27 cellular contexts compared by ENCODE assay signal in the genomic region with DNA sequence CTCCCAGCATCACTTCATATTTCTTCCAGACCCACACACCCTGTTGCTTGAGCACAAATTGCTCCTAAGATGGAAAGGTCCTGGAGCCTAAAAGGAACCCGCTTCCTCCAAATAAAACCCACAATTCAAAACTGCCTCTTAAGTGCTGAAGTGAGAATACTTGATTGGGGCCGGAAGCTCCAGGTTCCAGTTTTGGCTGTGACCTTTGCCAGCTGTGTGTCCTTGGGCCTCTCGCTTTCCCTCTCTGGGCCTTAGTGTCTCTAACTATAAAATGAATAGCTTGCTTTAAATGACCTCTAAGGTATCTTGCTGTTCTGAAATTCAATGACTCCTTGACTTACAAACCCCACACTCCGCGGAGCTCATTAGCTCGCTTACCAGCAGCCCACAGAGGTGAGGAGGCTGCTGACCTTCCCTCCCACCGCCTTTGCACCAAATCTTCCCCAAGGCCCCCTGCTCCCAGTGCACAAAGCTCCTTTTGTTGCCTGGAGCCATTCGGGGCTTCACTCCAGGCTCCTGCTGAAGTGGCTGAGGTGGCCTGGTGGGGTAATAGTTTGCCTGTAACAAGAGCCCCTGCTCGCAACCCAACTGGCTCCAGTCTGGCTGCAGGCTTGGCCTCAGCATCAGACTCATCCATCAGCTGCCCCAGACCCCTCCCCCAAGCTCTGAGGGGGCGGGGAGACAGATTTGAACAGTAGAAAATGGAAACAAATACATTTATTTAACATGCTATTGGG. TPM values are rescaled to one million over a fixed set of nuclear protein-coding genes. Genes with fewer than 3 reads are reported as not detected.
A peak's percentile ranks its signal among the peaks of the same experiment; 100 is the strongest.
DNase-seq lines count a peak whose midpoint lies in the region; ATAC-seq, FAIRE-seq and TF ChIP-seq lines count a peak whose summit lies in the region.
"Had no signal": no experiment of that assay in that cellular context is flagged by ENCODE, and none has a peak within 500 bp of the region (broad histone marks: within the 10 kb centered on the region; RNA-seq: fewer than 3 reads in every experiment).

No MANE protein-coding gene starts in this region.

- H4K20me1 ChIP-seq in hepatocyte (ENCODE audit: insufficient read depth, poor library complexity, severe bottlenecking) (no peaks in the 10 kb centered on the region), neural progenitor cell (ENCODE audit: low read depth) (no peaks in the 10 kb centered on the region)

- H3K4me2 ChIP-seq in hepatocyte (no peak overlapping the region), neural progenitor cell (no peak overlapping the region)

- TF ChIP-seq CTCF in HEK293 (tag by site-specific recombination; IDR thresholded peaks at IDR 0.05) (no peak), WTC11 (IDR thresholded peaks at IDR 0.05) (no peak), hepatocyte (IDR thresholded peaks at IDR 0.05; ENCODE audit: poor library complexity) (no peak), neural progenitor cell (IDR thresholded peaks at IDR 0.05) (no peak)

- H3K36me3 ChIP-seq in HEK293 (ENCODE audit: control insufficient read depth in 2 of 2, insufficient read depth in 1 of 2, low read length in 2 of 2) (no peaks in the 10 kb centered on the region), hepatocyte (replicated peaks; ENCODE audit: insufficient read depth, low read depth) (no peaks in the 10 kb centered on the region), neural progenitor cell (no peaks in the 10 kb centered on the region)
- H3K36me3 ChIP-seq: heart left ventricle had no signal

- CTCF ChIA-PET in HEK293 (lab: Yijun Ruan, JAX) = interaction anchor here (0.6 kb wide), 1 partner anchor 329 kb away, joined by 3 read pairs; no protein-coding TSS in a partner anchor
- CTCF ChIA-PET in WTC11 (lab: Charles Lee) = interaction anchor here (0.6 to 1.4 kb wide), 5 partner anchors 16 to 41 kb away, joined by 3 to 8 read pairs (median 3); no protein-coding TSS in a partner anchor

- H3K79me2 ChIP-seq in hepatocyte (no peaks in the 10 kb centered on the region), neural progenitor cell (ENCODE audit: low read depth) (no peaks in the 10 kb centered on the region)

- H3K27me3 ChIP-seq in hepatocyte = no peaks in the 10 kb centered on the region
- peaks cover 6% of the 10 kb centered on the region for H3K27me3 ChIP-seq in neural progenitor cell

- H3K36me3 Mint-ChIP-seq in WTC11 (no peaks in the 10 kb centered on the region), neural progenitor cell (no peaks in the 10 kb centered on the region)
- H3K36me3 Mint-ChIP-seq in activated CD4-positive, alpha-beta T cell treated with anti-CD3 and anti-CD28 coated beads, Interleukin-2, amount 10 ng/mL, durations not matched to agents 24 days and 14 days (ENCODE audit: low read depth) = no peaks in the 10 kb centered on the region
- H3K36me3 Mint-ChIP-seq: activated naive CD4-positive, alpha-beta T cell treated with anti-CD3 and anti-CD28 coated beads, Interleukin-2, amount 50 U/mL, for 24 hours; immature natural killer cell; natural killer cell treated with Interleukin-12 subunit alpha and Interleukin-12 subunit beta and Interleukin-15 and Interleukin-18, amount 100 ng/mL, for 72 hours had no signal

- peak; percentile 30 for DNase-seq in WTC11 (ENCODE audit: low spot score)
- DNase-seq in hepatocyte (ENCODE audit: low spot score) = no peak
- peak; percentile 65 for DNase-seq in neural progenitor cell (ENCODE audit: low spot score)
- no peak for DNase-seq in HTR-8/SVneo (ENCODE audit: insufficient read length, low spot score)
- no peak for DNase-seq in OCI-M2 (lab: John Stamatoyannopoulos, UW; ENCODE audit: unreplicated experiment)
- DNase-seq in HT-29 (ENCODE audit: low spot score) = no peak
- no peak for DNase-seq in activated CD4-positive, alpha-beta T cell treated with anti-CD3 and anti-CD28 coated beads, Interleukin-2, amount 10 ng/mL, durations not matched to agents 24 days and 14 days
- DNase-seq: activated CD8-positive, alpha-beta memory T cell treated with anti-CD3 and anti-CD28 coated beads, Interleukin-2, amount 50 U/mL, for 4 hours; central memory CD4-positive, alpha-beta T cell; heart left ventricle; immature natural killer cell; Karpas-422; MV-4-11; NCI-H146; NCI-H2171 treated with DMSO at 0.1 percent for 48 hours; posterior cingulate gyrus; RPMI8226; stimulated activated naive CD8-positive, alpha-beta T cell treated with anti-CD3 and anti-CD28 coated beads, Interleukin-15, Interleukin-2, amounts not matched to agents 100 U/mL and 50 U/mL, for 24 hours had no signal

- H2AFZ ChIP-seq in hepatocyte = no peak overlapping the region
- no peak overlapping the region for H2AFZ ChIP-seq in neural progenitor cell (replicated peaks)

- no peaks in the 10 kb centered on the region for H3K9me2 ChIP-seq in hepatocyte (replicated peaks; ENCODE audit: insufficient read depth)

- FAIRE-seq in HTR-8/SVneo (lab: Jason Lieb, UNC) = no peak
- FAIRE-seq: GM12891 had no signal

- no peak overlapping the region for H3K4me3 Mint-ChIP-seq in WTC11
- H3K4me3 Mint-ChIP-seq in neural progenitor cell = no peak overlapping the region
- H3K4me3 Mint-ChIP-seq in activated CD4-positive, alpha-beta T cell treated with anti-CD3 and anti-CD28 coated beads, Interleukin-2, amount 10 ng/mL, durations not matched to agents 24 days and 14 days = no peak overlapping the region
- H3K4me3 Mint-ChIP-seq: activated naive CD4-positive, alpha-beta T cell treated with anti-CD3 and anti-CD28 coated beads, Interleukin-2, amount 50 U/mL, for 24 hours; activated T-helper 17 cell treated with anti-CD3 and anti-CD28 coated beads, Interleukin-2, amount 50 U/mL, for 72 hours; immature natural killer cell; natural killer cell treated with Interleukin-12 subunit alpha and Interleukin-12 subunit beta and Interleukin-15 and Interleukin-18, amount 100 ng/mL, for 72 hours; T-helper 2 cell treated with Interferon-gamma antibody and Interleukin-4, amounts not matched to agents 5 μg/mL and 100 μg/mL, for 36 hours had no signal

- ATAC-seq in WTC11 = peak; percentile 85
- ATAC-seq: activated T-helper 17 cell treated with anti-CD3 and anti-CD28 coated beads, Interleukin-2, amount 50 U/mL, for 72 hours; heart left ventricle; natural killer cell treated with Interleukin-12 subunit alpha and Interleukin-12 subunit beta and Interleukin-15 and Interleukin-18, amount 100 ng/mL, for 72 hours; sciatic nerve; stimulated activated naive CD8-positive, alpha-beta T cell treated with anti-CD3 and anti-CD28 coated beads, Interleukin-15, Interleukin-2, amounts not matched to agents 100 U/mL and 50 U/mL, for 24 hours had no signal

- POLR2A ChIA-PET in HEK293 (lab: Yijun Ruan, JAX) (no interaction called here), WTC11 (lab: Charles Lee) (no interaction called here)

- H3K9me3 Mint-ChIP-seq in WTC11 (0 out of 2 replicates have a peak, but pooled peaks cover 3% of the 10 kb centered on the region), neural progenitor cell (peaks cover 2% of the 10 kb centered on the region)
- no peaks in the 10 kb centered on the region for H3K9me3 Mint-ChIP-seq in activated CD4-positive, alpha-beta T cell treated with anti-CD3 and anti-CD28 coated beads, Interleukin-2, amount 10 ng/mL, durations not matched to agents 24 days and 14 days
- H3K9me3 Mint-ChIP-seq: activated naive CD4-positive, alpha-beta T cell treated with anti-CD3 and anti-CD28 coated beads, Interleukin-2, amount 50 U/mL, for 24 hours; activated T-helper 17 cell treated with anti-CD3 and anti-CD28 coated beads, Interleukin-2, amount 50 U/mL, for 72 hours; immature natural killer cell; natural killer cell treated with Interleukin-12 subunit alpha and Interleukin-12 subunit beta and Interleukin-15 and Interleukin-18, amount 100 ng/mL, for 72 hours; T-helper 2 cell treated with Interferon-gamma antibody and Interleukin-4, amounts not matched to agents 5 μg/mL and 100 μg/mL, for 36 hours had no signal

- no peak overlapping the region for H3K27ac ChIP-seq in HEK293 (ENCODE audit: extremely low read depth, low read depth, low read length)
- H3K27ac ChIP-seq in hepatocyte = peak overlapping the region; percentile 46
- no peak overlapping the region for H3K27ac ChIP-seq in neural progenitor cell
- H3K27ac ChIP-seq: C4-2B, SK-N-MC had no signal

- peaks cover 2% of the 10 kb centered on the region; the same call in 1 of the 2 replicates for H3K27me3 Mint-ChIP-seq in WTC11 (ENCODE audit: low read depth)
- no peaks in the 10 kb centered on the region for H3K27me3 Mint-ChIP-seq in neural progenitor cell (ENCODE audit: insufficient read depth, low read depth)
- peaks cover 5% of the 10 kb centered on the region for H3K27me3 Mint-ChIP-seq in activated CD4-positive, alpha-beta T cell treated with anti-CD3 and anti-CD28 coated beads, Interleukin-2, amount 10 ng/mL, durations not matched to agents 24 days and 14 days
- H3K27me3 Mint-ChIP-seq: activated naive CD4-positive, alpha-beta T cell treated with anti-CD3 and anti-CD28 coated beads, Interleukin-2, amount 50 U/mL, for 24 hours had no signal

- H3K4me3 ChIP-seq in HEK293 (ENCODE audit: low read depth, low read length) (no peak overlapping the region), hepatocyte (no peak overlapping the region), neural progenitor cell (no peak overlapping the region)
- H3K4me3 ChIP-seq: heart left ventricle, SK-N-MC had no signal

- H3F3A ChIP-seq in neural progenitor cell (ENCODE audit: low read depth) = peaks cover 7% of the 10 kb centered on the region

- intact Hi-C loops in activated CD4-positive, alpha-beta T cell treated with anti-CD3 and anti-CD28 coated beads, Interleukin-2, amount 10 ng/mL, durations not matched to agents 24 days and 14 days (cut with micrococcal nuclease) = no loop called here

- 62% methylated on average over 10 of the region's 10 CpGs for WGBS in hepatocyte (ENCODE audit: low lambda C conversion rate, missing lambda C conversion rate)

- H3K9ac ChIP-seq in neural progenitor cell = no peak overlapping the region

- no peaks in the 10 kb centered on the region for H3K4me1 ChIP-seq in HEK293 (ENCODE audit: control insufficient read depth, insufficient read depth, low read length)
- H3K4me1 ChIP-seq in hepatocyte (ENCODE audit: insufficient read depth) = no peaks in the 10 kb centered on the region
- peaks cover 7% of the 10 kb centered on the region for H3K4me1 ChIP-seq in neural progenitor cell

- H3K9me3 ChIP-seq in HEK293 (ENCODE audit: control insufficient read depth, insufficient read depth, low read depth, low read length) (no peaks in the 10 kb centered on the region), hepatocyte (ENCODE audit: low read depth) (no peaks in the 10 kb centered on the region), neural progenitor cell (ENCODE audit: low read depth) (no peaks in the 10 kb centered on the region)
- H3K9me3 ChIP-seq: heart left ventricle had no signal

- H3K4me1 Mint-ChIP-seq in WTC11 = peaks cover 36% of the 10 kb centered on the region
- H3K4me1 Mint-ChIP-seq in neural progenitor cell = peaks cover 30% of the 10 kb centered on the region
- no peaks in the 10 kb centered on the region for H3K4me1 Mint-ChIP-seq in activated CD4-positive, alpha-beta T cell treated with anti-CD3 and anti-CD28 coated beads, Interleukin-2, amount 10 ng/mL, durations not matched to agents 24 days and 14 days
- H3K4me1 Mint-ChIP-seq: activated naive CD4-positive, alpha-beta T cell treated with anti-CD3 and anti-CD28 coated beads, Interleukin-2, amount 50 U/mL, for 24 hours; activated T-helper 17 cell treated with anti-CD3 and anti-CD28 coated beads, Interleukin-2, amount 50 U/mL, for 72 hours; immature natural killer cell had no signal

- H3K27ac Mint-ChIP-seq in WTC11 (no peak overlapping the region), neural progenitor cell (peak overlapping the region; percentile 20)
- no peak overlapping the region for H3K27ac Mint-ChIP-seq in activated CD4-positive, alpha-beta T cell treated with anti-CD3 and anti-CD28 coated beads, Interleukin-2, amount 10 ng/mL, durations not matched to agents 24 days and 14 days
- H3K27ac Mint-ChIP-seq: activated naive CD4-positive, alpha-beta T cell treated with anti-CD3 and anti-CD28 coated beads, Interleukin-2, amount 50 U/mL, for 24 hours; activated T-helper 17 cell treated with anti-CD3 and anti-CD28 coated beads, Interleukin-2, amount 50 U/mL, for 72 hours; immature natural killer cell; natural killer cell treated with Interleukin-12 subunit alpha and Interleukin-12 subunit beta and Interleukin-15 and Interleukin-18, amount 100 ng/mL, for 72 hours; T-helper 2 cell treated with Interferon-gamma antibody and Interleukin-4, amounts not matched to agents 5 μg/mL and 100 μg/mL, for 36 hours had no signal

RNA-seq across cellular contexts. Expression of a gene that starts 21.8 kb away (rescaled TPM):
- total RNA-seq in WTC11 (2021) = 3.1 to 8.5 TPM (median 3.8 TPM) in 3 replicates
- total RNA-seq in hepatocyte = 3.2 and 3.3 TPM in 2 replicates
- polyA plus RNA-seq in hepatocyte = 1.1 and 2.8 TPM in 2 replicates
- total RNA-seq in neural progenitor cell (ENCODE audit: low replicate concordance) = 0.82 and 2.3 TPM in 2 replicates
- total RNA-seq in HT-29 (2014; rRNA removed; shearing (Covaris generic)) = 0.97 and 1.1 TPM in 2 replicates
- total RNA-seq in activated CD4-positive, alpha-beta T cell treated with anti-CD3 and anti-CD28 coated beads, Interleukin-2, amount 10 ng/mL, durations not matched to agents 24 days and 14 days = 2.5 and 3.3 TPM in 2 replicates

Comparison
In these comparisons a context has a peak if more than half of its experiments do, and no peak if none do; other contexts are left out.
1. DNase-seq: peak in WTC11 (single experiment) and neural progenitor cell (single experiment); none in hepatocyte (single experiment), HTR-8/SVneo (single experiment), OCI-M2 (single experiment), HT-29 (single experiment) and activated CD4-positive, alpha-beta T cell treated with anti-CD3 and anti-CD28 coated beads, Interleukin-2, amount 10 ng/mL, durations not matched to agents 24 days and 14 days (single experiment).